In the genomic region with DNA sequence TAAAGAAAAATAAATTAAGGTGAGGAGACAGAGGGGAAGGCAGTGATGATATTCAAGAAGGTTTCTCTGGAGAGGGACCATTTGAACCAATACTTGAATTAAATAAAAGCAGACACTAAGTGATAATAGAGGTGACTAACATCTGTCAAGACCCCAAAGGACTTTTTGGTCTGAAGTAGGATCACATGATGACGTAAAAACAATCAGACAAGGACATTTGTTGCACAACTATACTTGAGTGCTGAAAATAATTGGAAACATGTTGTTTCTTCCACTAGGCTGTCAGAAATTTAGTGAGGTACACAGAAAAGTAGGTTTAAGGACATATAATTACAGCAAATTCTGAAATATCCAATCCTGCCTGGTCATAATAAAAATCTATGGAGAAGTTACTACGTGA, we compare ENCODE assay signal across 29 cellular contexts.
"Had no signal": no experiment of that assay in that cellular context is flagged by ENCODE, and none has a peak within 500 bp of the region (broad histone marks: within the 10 kb centered on the region; RNA-seq: fewer than 3 reads in every experiment).

No MANE protein-coding gene starts in this region.

- H2AFZ ChIP-seq: hepatocyte, parathyroid adenoma had no signal

- H3K36me3 ChIP-seq: colonic mucosa, gastrocnemius medialis, heart left ventricle, neutrophil, thyroid gland, vagina had no signal

- H3K9me3 Mint-ChIP-seq: dendritic cell treated with granulocyte-macrophage colony-stimulating factor and Interleukin-4, amounts not matched to agents 40 ng/mL and 50 ng/mL, for 4 days; endodermal cell; neural crest cell had no signal

- H3K27ac Mint-ChIP-seq: dendritic cell treated with granulocyte-macrophage colony-stimulating factor and Interleukin-4, amounts not matched to agents 40 ng/mL and 50 ng/mL, for 4 days; endodermal cell; mesothelial cell of epicardium; naive B cell; natural killer cell treated with Interleukin-12 subunit alpha and Interleukin-12 subunit beta and Interleukin-15 and Interleukin-18, amount 100 ng/mL, for 72 hours; progenitor cell of endocrine pancreas; stimulated activated naive CD8-positive, alpha-beta T cell treated with anti-CD3 and anti-CD28 coated beads, Interleukin-15, amount 100 ng/mL, for 72 hours had no signal

- H3K9me3 ChIP-seq: colonic mucosa, gastrocnemius medialis, mucosa of descending colon, neutrophil, thyroid gland, vagina had no signal

- FAIRE-seq: kidney, small intestine had no signal

- H3K4me1 ChIP-seq: colonic mucosa, gastrocnemius medialis, heart left ventricle, parathyroid adenoma, thyroid gland had no signal

- H3K4me3 ChIP-seq: colonic mucosa, gastrocnemius medialis, heart left ventricle, hepatocyte, mucosa of descending colon, thyroid gland, vagina had no signal

- H3K9ac ChIP-seq: parathyroid adenoma had no signal

- H3K36me3 Mint-ChIP-seq: naive B cell; natural killer cell treated with Interleukin-12 subunit alpha and Interleukin-12 subunit beta and Interleukin-15 and Interleukin-18, amount 100 ng/mL, for 72 hours had no signal

- H3K4me1 Mint-ChIP-seq: central memory CD8-positive, alpha-beta T cell; endodermal cell; mesothelial cell of epicardium; naive B cell; stimulated activated naive CD8-positive, alpha-beta T cell treated with anti-CD3 and anti-CD28 coated beads, Interleukin-15, amount 100 ng/mL, for 72 hours had no signal

- H3K79me2 ChIP-seq: hepatocyte, parathyroid adenoma had no signal

- H3K27ac ChIP-seq: colonic mucosa, epithelial cell of prostate, gastrocnemius medialis, heart left ventricle, hepatocyte, neutrophil, parathyroid adenoma, thyroid gland, vagina had no signal

- H3K4me3 Mint-ChIP-seq: central memory CD8-positive, alpha-beta T cell; dendritic cell treated with granulocyte-macrophage colony-stimulating factor and Interleukin-4, amounts not matched to agents 40 ng/mL and 50 ng/mL, for 4 days; endodermal cell; mesothelial cell of epicardium; naive B cell; natural killer cell treated with Interleukin-12 subunit alpha and Interleukin-12 subunit beta and Interleukin-15 and Interleukin-18, amount 100 ng/mL, for 72 hours; neural crest cell; stimulated activated naive CD8-positive, alpha-beta T cell treated with anti-CD3 and anti-CD28 coated beads, Interleukin-15, amount 100 ng/mL, for 72 hours had no signal

- H3K27me3 ChIP-seq: colonic mucosa, gastrocnemius medialis, heart left ventricle, hepatocyte, neutrophil, thyroid gland, vagina had no signal

- H3K4me2 ChIP-seq: hepatocyte had no signal

- DNase-seq: colonic mucosa; effector CD8-positive, alpha-beta T cell; endodermal cell; gastrocnemius medialis; heart left ventricle; kidney; mesenchymal stem cell; mucosa of descending colon; naive B cell; small intestine; stimulated activated CD4-positive, alpha-beta T cell treated with anti-CD3 and anti-CD28 coated beads, Interleukin-15, amount 100 ng/mL, for 24 hours; stimulated activated CD4-positive, alpha-beta T cell treated with anti-CD3 and anti-CD28 coated beads, Interleukin-2, amount 100 ng/mL, for 48 hours; stimulated activated naive CD4-positive, alpha-beta T cell; stimulated activated naive CD8-positive, alpha-beta T cell treated with anti-CD3 and anti-CD28 coated beads, Interleukin-15, amount 100 ng/mL, for 72 hours; thyroid gland; trophoblast cell had no signal

- H3K27me3 Mint-ChIP-seq: central memory CD8-positive, alpha-beta T cell; dendritic cell treated with granulocyte-macrophage colony-stimulating factor and Interleukin-4, amounts not matched to agents 40 ng/mL and 50 ng/mL, for 4 days; natural killer cell treated with Interleukin-12 subunit alpha and Interleukin-12 subunit beta and Interleukin-15 and Interleukin-18, amount 100 ng/mL, for 72 hours; stimulated activated naive CD8-positive, alpha-beta T cell treated with anti-CD3 and anti-CD28 coated beads, Interleukin-15, amount 100 ng/mL, for 72 hours had no signal

- ATAC-seq: esophagus mucosa; heart left ventricle; left lobe of liver; mucosa of descending colon; natural killer cell treated with Interleukin-12 subunit alpha and Interleukin-12 subunit beta and Interleukin-15 and Interleukin-18, amount 100 ng/mL, for 72 hours; stimulated activated naive CD8-positive, alpha-beta T cell treated with anti-CD3 and anti-CD28 coated beads, Interleukin-15, amount 100 ng/mL, for 72 hours had no signal
